ENCODE assay signal across 13 cellular contexts in genomic region chr15:74385442-74386132, GRCh38. TPM values are rescaled to one million over a fixed set of nuclear protein-coding genes. Genes with fewer than 3 reads are reported as not detected.
DNase-seq lines count a peak whose midpoint lies in the region; ATAC-seq, FAIRE-seq and TF ChIP-seq lines count a peak whose summit lies in the region.
"Had no signal": no experiment of that assay in that cellular context is flagged by ENCODE, and none has a peak within 500 bp of the region (broad histone marks: within the 10 kb centered on the region; RNA-seq: fewer than 3 reads in every experiment).

No MANE protein-coding gene starts in this region.

- no peak for TF ChIP-seq POLR2A in transverse colon (IDR thresholded peaks at IDR 0.05)

- WGBS in heart right ventricle, 2 donors, result 58 to 59% methylated on average over 9 of the region's 9 CpGs
- WGBS in transverse colon (ENCODE audit: low coverage in 1 of 2), 2 donors, result 79% methylated on average over 9 of the region's 9 CpGs; no CpG with 5 or more reads in 1 of the 2 donors

- peaks cover 8 to 36% (median 28%) of the 10 kb centered on the region in 9 donors for H3K4me1 ChIP-seq in heart right ventricle
- H3K4me1 ChIP-seq in kidney (ENCODE audit: control insufficient read depth in 1 of 2, insufficient read depth in 1 of 2, low read depth in 1 of 2, low read length in 2 of 2), result peaks cover 9 to 28% of the 10 kb centered on the region in 2 donors
- peaks cover 0 to 10% (median 0%) of the 10 kb centered on the region in 4 donors for H3K4me1 ChIP-seq in transverse colon

- H3K27ac ChIP-seq in heart right ventricle (peak overlapping the region in 8 of 10 donors; percentile 3 to 87 (median 58)), kidney (ENCODE audit: low read depth in 2 of 2, low read length in 2 of 2) (peak overlapping the region; percentile 67 to 69), transverse colon (peak overlapping the region in 3 of 4 donors; percentile 22 to 37 (median 24))

- peak; percentile 18 to 80 (median 54) for ATAC-seq in heart right ventricle
- ATAC-seq in Right ventricle myocardium superior (ENCODE audit: poor library complexity), result no peak
- no peak for ATAC-seq in WTC11
- ATAC-seq in HG02642 (IDR thresholded peaks at IDR 0.05; ENCODE audit: poor library complexity, unreplicated experiment), result no peak

- H3K27me3 Mint-ChIP-seq in activated CD4-positive, alpha-beta memory T cell treated with anti-CD3 and anti-CD28 coated beads, Interleukin-2, amount 10 ng/mL, durations not matched to agents 7 days and 5 days, result no peaks in the 10 kb centered on the region
- no peaks in the 10 kb centered on the region for H3K27me3 Mint-ChIP-seq in WTC11 (ENCODE audit: low read depth)

- CTCF ChIA-PET in activated CD4-positive, alpha-beta memory T cell treated with anti-CD3 and anti-CD28 coated beads, Interleukin-2, amount 10 ng/mL, durations not matched to agents 7 days and 5 days (lab: Charles Lee), result interaction anchor here (0.9 to 9.7 kb wide), 8 partner anchors 10 to 161 kb away, joined by 3 to 248 read pairs (median 10); partner anchors contain the start of gene SEMA7A
- CTCF ChIA-PET in WTC11 (lab: Charles Lee), result interaction anchor here (0.7 to 4.2 kb wide), 11 partner anchors 9 to 413 kb away, joined by 3 to 38 read pairs (median 5); no protein-coding TSS in a partner anchor

- TF ChIP-seq CTCF in heart right ventricle (IDR thresholded peaks at IDR 0.05) (no peak), kidney (IDR thresholded peaks at IDR 0.05; ENCODE audit: borderline replicate concordance, extremely low read depth, insufficient read depth) (no peak), transverse colon (IDR thresholded peaks at IDR 0.05) (no peak), WTC11 (IDR thresholded peaks at IDR 0.05) (no peak)

- H3K36me3 Mint-ChIP-seq in activated CD4-positive, alpha-beta memory T cell treated with anti-CD3 and anti-CD28 coated beads, Interleukin-2, amount 10 ng/mL, durations not matched to agents 7 days and 5 days (ENCODE audit: low read depth), result no peaks in the 10 kb centered on the region
- H3K36me3 Mint-ChIP-seq in WTC11, result no peaks in the 10 kb centered on the region

- TF ChIP-seq EP300 in transverse colon (IDR thresholded peaks at IDR 0.05; ENCODE audit: low read depth), result no peak

- no peak overlapping the region for H3K4me3 Mint-ChIP-seq in activated CD4-positive, alpha-beta memory T cell treated with anti-CD3 and anti-CD28 coated beads, Interleukin-2, amount 10 ng/mL, durations not matched to agents 7 days and 5 days
- H3K4me3 Mint-ChIP-seq in WTC11, result no peak overlapping the region

- H3K27me3 ChIP-seq in heart right ventricle, result no peaks in the 10 kb centered on the region
- H3K27me3 ChIP-seq in transverse colon, result no peaks in the 10 kb centered on the region
- H3K27me3 ChIP-seq: dorsolateral prefrontal cortex had no signal

- FAIRE-seq in kidney (lab: Jason Lieb, UNC), result no peak

- H3K36me3 ChIP-seq in heart right ventricle, result no peaks in the 10 kb centered on the region
- no peaks in the 10 kb centered on the region for H3K36me3 ChIP-seq in kidney (ENCODE audit: control insufficient read depth in 1 of 2, insufficient read depth in 2 of 2, low read length in 2 of 2)
- H3K36me3 ChIP-seq in transverse colon, result no peaks in the 10 kb centered on the region

- DNase-seq in heart right ventricle (peak in 1 of 2 donors; percentile 50), Right ventricle myocardium superior (no peak), kidney (peak; percentile 39), transverse colon (no peak), WTC11 (ENCODE audit: low spot score) (no peak), KBM-7 (no peak)
- no peak for DNase-seq in activated CD4-positive, alpha-beta memory T cell treated with anti-CD3 and anti-CD28 coated beads, Interleukin-2, amount 10 ng/mL, durations not matched to agents 7 days and 5 days
- DNase-seq: AML-193, NCI-H748 treated with DMSO at 0.1 percent for 48 hours had no signal

- H3K9me3 Mint-ChIP-seq in activated CD4-positive, alpha-beta memory T cell treated with anti-CD3 and anti-CD28 coated beads, Interleukin-2, amount 10 ng/mL, durations not matched to agents 7 days and 5 days, result no peaks in the 10 kb centered on the region
- no peaks in the 10 kb centered on the region for H3K9me3 Mint-ChIP-seq in WTC11
- H3K9me3 Mint-ChIP-seq: activated T-cell treated with anti-CD3 and anti-CD28 coated beads, Interleukin-2, amount 50 U/mL, for 4 hours had no signal

- H3K9ac ChIP-seq in kidney (ENCODE audit: low read length in 2 of 2), result no peak overlapping the region

- intact Hi-C loops in heart right ventricle (cut with DNase I), result loop anchor here in 1 of 10 donors (10.0 kb wide), 2 partner anchors 249 to 379 kb away; no protein-coding TSS in a partner anchor
- intact Hi-C loops in Right ventricle myocardium superior (cut with DNase I), result no loop called here
- intact Hi-C loops in kidney (cut with DNase I), result no loop called here
- intact Hi-C loops in transverse colon (cut with DNase I; ENCODE audit: low total_unique reads), result loop anchor here (5.0 to 10.0 kb wide), 2 partner anchors 52 to 239 kb away; no protein-coding TSS in a partner anchor

- POLR2A ChIA-PET in activated CD4-positive, alpha-beta memory T cell treated with anti-CD3 and anti-CD28 coated beads, Interleukin-2, amount 10 ng/mL, durations not matched to agents 7 days and 5 days (lab: Charles Lee), result interaction anchor here (1.0 to 4.2 kb wide), 12 partner anchors 8 to 458 kb away, joined by 3 to 42 read pairs (median 11); partner anchors contain the start of genes ARID3B, CLK3 and UBL7
- POLR2A ChIA-PET in WTC11 (lab: Charles Lee), result interaction anchor here (1.2 to 1.7 kb wide), 2 partner anchors 49 to 148 kb away, joined by 3 to 7 read pairs; partner anchors contain the start of gene SEMA7A

- peaks cover 42% of the 10 kb centered on the region for H3K4me1 Mint-ChIP-seq in activated CD4-positive, alpha-beta memory T cell treated with anti-CD3 and anti-CD28 coated beads, Interleukin-2, amount 10 ng/mL, durations not matched to agents 7 days and 5 days
- peaks cover 16% of the 10 kb centered on the region for H3K4me1 Mint-ChIP-seq in WTC11

- H3K27ac Mint-ChIP-seq in activated CD4-positive, alpha-beta memory T cell treated with anti-CD3 and anti-CD28 coated beads, Interleukin-2, amount 10 ng/mL, durations not matched to agents 7 days and 5 days, result peak overlapping the region; percentile 93
- no peak overlapping the region for H3K27ac Mint-ChIP-seq in WTC11

- H3K9me3 ChIP-seq in heart right ventricle (no peaks in the 10 kb centered on the region), kidney (ENCODE audit: control insufficient read depth in 1 of 2, low read length in 2 of 2) (no peaks in the 10 kb centered on the region), transverse colon (no peaks in the 10 kb centered on the region)

- H3K4me3 ChIP-seq in heart right ventricle (no peak overlapping the region), kidney (ENCODE audit: low read length in 2 of 2) (no peak overlapping the region), transverse colon (no peak overlapping the region)
- H3K4me3 ChIP-seq: dorsolateral prefrontal cortex had no signal

- in situ Hi-C loops in transverse colon (cut with MboI; ENCODE audit: low pct_ligation_motif_present in 1 of 4, low pct_unique_long_range_greater_than_20kb in 1 of 4, low sequenced_read_pairs in 3 of 4) (loop anchor here in 2 of 4 donors (5.0 to 25.0 kb wide), 2 partner anchors 52 to 377 kb away; no protein-coding TSS in a partner anchor), KBM-7 (cut with MboI; ENCODE audit: low pct_unique_long_range_greater_than_20kb, low sequenced_read_pairs) (loop anchor here (10.0 kb wide), 2 partner anchors 49 to 239 kb away; partner anchors contain the start of gene SEMA7A)

TF ChIP-seq in WTC11, 78 proteins besides CTCF, POLR2A, EP300 and RAD21 (continues in another document):
- no peak for TF ChIP-seq ZBTB21 (CRISPR knock-in tag; IDR thresholded peaks at IDR 0.05; ENCODE audit: borderline replicate concordance)
- TF ChIP-seq OVOL2 (CRISPR knock-in tag; IDR thresholded peaks at IDR 0.05; ENCODE audit: borderline replicate concordance), result no peak
- no peak for TF ChIP-seq CBFB (CRISPR knock-in tag; IDR thresholded peaks at IDR 0.05; ENCODE audit: low read depth)
- TF ChIP-seq SMAD3 (CRISPR knock-in tag; IDR thresholded peaks at IDR 0.05; ENCODE audit: borderline replicate concordance), result no peak
- TF ChIP-seq KAT7 (CRISPR knock-in tag; IDR thresholded peaks at IDR 0.05; ENCODE audit: borderline replicate concordance), result no peak
- TF ChIP-seq TP53 (CRISPR knock-in tag; IDR thresholded peaks at IDR 0.05), result no peak
- no peak for TF ChIP-seq ZNF416 (CRISPR knock-in tag; IDR thresholded peaks at IDR 0.05)
- TF ChIP-seq, protein P1, sequence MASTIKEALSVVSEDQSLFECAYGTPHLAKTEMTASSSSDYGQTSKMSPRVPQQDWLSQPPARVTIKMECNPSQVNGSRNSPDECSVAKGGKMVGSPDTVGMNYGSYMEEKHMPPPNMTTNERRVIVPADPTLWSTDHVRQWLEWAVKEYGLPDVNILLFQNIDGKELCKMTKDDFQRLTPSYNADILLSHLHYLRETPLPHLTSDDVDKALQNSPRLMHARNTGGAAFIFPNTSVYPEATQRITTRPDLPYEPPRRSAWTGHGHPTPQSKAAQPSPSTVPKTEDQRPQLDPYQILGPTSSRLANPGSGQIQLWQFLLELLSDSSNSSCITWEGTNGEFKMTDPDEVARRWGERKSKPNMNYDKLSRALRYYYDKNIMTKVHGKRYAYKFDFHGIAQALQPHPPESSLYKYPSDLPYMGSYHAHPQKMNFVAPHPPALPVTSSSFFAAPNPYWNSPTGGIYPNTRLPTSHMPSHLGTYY (CRISPR knock-in tag; IDR thresholded peaks at IDR 0.05), result no peak
- no peak for TF ChIP-seq TCF7 (CRISPR knock-in tag; IDR thresholded peaks at IDR 0.05; ENCODE audit: low read depth)
- no peak for TF ChIP-seq NFATC4 (CRISPR knock-in tag; IDR thresholded peaks at IDR 0.05)

RNA-seq across cellular contexts. Expression of gene CYP11A1, which starts 18.1 kb away (rescaled TPM):
- 1 to 10 TPM in 8 of 10 donors, under 1 TPM in 2; 0.60 to 3.6 (median 2.2) TPM for total RNA-seq in heart right ventricle
- under 1 TPM; 0.06 to 0.44 TPM for polyA plus RNA-seq in heart right ventricle
- 0.51 TPM for total RNA-seq in Right ventricle myocardium superior
- total RNA-seq in activated CD4-positive, alpha-beta memory T cell treated with anti-CD3 and anti-CD28 coated beads, Interleukin-2, amount 10 ng/mL, durations not matched to agents 7 days and 5 days, result not detected
- total RNA-seq in kidney, result 0.13 TPM
- polyA plus RNA-seq in kidney (ENCODE audit: insufficient read depth, low read depth, low replicate concordance), result 2.7 TPM
- under 1 TPM in 2 of 4 donors, not detected in 2; 0.40 to 0.79 TPM for total RNA-seq in transverse colon
- 3.4 to 4.1 TPM (median 3.8 TPM) in 3 replicates for total RNA-seq in WTC11 (2021)
- total RNA-seq: T-helper 2 cell treated with Interferon-gamma antibody and Interleukin-4, amounts not matched to agents 100 ng/mL and 5 ng/mL, for 36 hours had no signal

RNA-seq across cellular contexts. Expression of gene SEMA7A, which starts 48.2 kb away (rescaled TPM):
- total RNA-seq in heart right ventricle (1 to 10 TPM in 8 of 10 donors, under 1 TPM in 2; 0.61 to 5.1 (median 1.8) TPM), Right ventricle myocardium superior (1.2 TPM), kidney (3.6 TPM), transverse colon (1 to 10 TPM in 3 of 4 donors, under 1 TPM in 1; 0.20 to 5.6 (median 3.1) TPM), WTC11 (2021) (13.7 to 17.9 TPM (median 14.2 TPM) in 3 replicates)
- polyA plus RNA-seq in heart right ventricle (under 1 TPM; 0.59 to 0.99 TPM), kidney (ENCODE audit: insufficient read depth, low read depth, low replicate concordance) (2.8 TPM)
- 1 to 10 TPM; 3.8 to 4.3 TPM for total RNA-seq in activated CD4-positive, alpha-beta memory T cell treated with anti-CD3 and anti-CD28 coated beads, Interleukin-2, amount 10 ng/mL, durations not matched to agents 7 days and 5 days

Comparison
In these comparisons a context has a peak if more than half of its experiments do, and no peak if none do; other contexts are left out.
1. ATAC-seq: peak in heart right ventricle (8 of 8); none in Right ventricle myocardium superior (single experiment), WTC11 (single experiment) and HG02642 (single experiment).
2. Peak in every context shown above with its lines, with median percentiles within 50 percentile points of each other: H3K27ac ChIP-seq.